8 cellular contexts compared by ENCODE assay signal in the genomic region with DNA sequence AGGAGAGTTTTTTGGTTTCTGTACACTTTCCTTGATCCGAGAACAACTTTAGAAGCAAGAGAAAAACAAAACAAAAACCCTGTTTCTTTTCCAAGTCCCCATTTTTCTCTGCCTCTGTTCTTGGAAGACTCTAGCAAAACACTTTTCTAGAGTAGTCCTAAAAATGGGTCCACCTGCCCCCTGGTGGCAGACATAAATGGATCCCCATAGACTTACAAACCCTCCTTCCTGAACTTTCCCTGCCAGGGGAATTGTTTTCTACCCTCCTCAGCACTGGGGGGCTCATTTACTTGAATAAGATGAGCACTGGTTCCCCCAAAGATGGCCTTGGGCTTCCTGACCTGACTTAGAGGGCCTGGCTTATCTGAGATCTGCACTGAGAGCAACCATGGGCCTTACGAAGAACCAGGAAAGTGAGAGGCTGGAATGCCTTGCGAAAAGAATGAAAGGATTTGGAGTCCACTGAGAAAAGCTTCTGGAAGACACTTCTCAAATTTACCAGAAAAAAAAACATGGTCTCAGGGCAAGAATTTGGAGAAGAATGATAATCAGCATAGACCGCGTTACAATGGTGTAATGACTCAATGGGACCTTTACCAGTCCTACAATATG. TPM values are rescaled to one million over a fixed set of nuclear protein-coding genes. Genes with fewer than 3 reads are reported as not detected.
DNase-seq lines count a peak whose midpoint lies in the region; ATAC-seq and TF ChIP-seq lines count a peak whose summit lies in the region.

No MANE protein-coding gene starts in this region.

- H3K4me2 ChIP-seq in mammary epithelial cell (ENCODE audit: insufficient read depth, low read depth, low read length) = no peak overlapping the region

- H3K27ac ChIP-seq in mammary epithelial cell (ENCODE audit: insufficient read depth, low read depth, low read length) = no peak overlapping the region

- dilution Hi-C loops in mammary epithelial cell (cut with HindIII; ENCODE audit: low sequenced_read_pairs) = no loop called here

- H3K4me3 ChIP-seq in mammary epithelial cell (replicated peaks in 1 of 3; ENCODE audit: insufficient read depth in 1 of 3, low read depth in 2 of 3, low read length in 3 of 3) = no peak overlapping the region

- WGBS in mammary epithelial cell (ENCODE audit: low coverage, missing lambda C conversion rate) = 82% methylated on average over 5 of the region's 5 CpGs

- no peak overlapping the region for H3K4me3 Mint-ChIP-seq in progenitor cell of endocrine pancreas (ENCODE audit: low read depth)
- no peak overlapping the region for H3K4me3 Mint-ChIP-seq in stimulated activated naive B cell treated with anti-CD40 and anti-IgM and Interleukin-4, amounts not matched to agents 10 μg/mL and 1 μg/mL and 100 μg/mL, for 72 hours

- CTCF ChIA-PET in mammary epithelial cell (lab: Charles Lee; ENCODE audit: low non-redundant PET) = no interaction called here

- peaks cover 4% of the 10 kb centered on the region for H3K27me3 Mint-ChIP-seq in progenitor cell of endocrine pancreas
- H3K27me3 Mint-ChIP-seq in stimulated activated naive B cell treated with anti-CD40 and anti-IgM and Interleukin-4, amounts not matched to agents 10 μg/mL and 1 μg/mL and 100 μg/mL, for 72 hours = peaks cover 6 to 15% of the 10 kb centered on the region in 2 donors

- no peaks in the 10 kb centered on the region for H4K20me1 ChIP-seq in mammary epithelial cell (ENCODE audit: insufficient read depth, low read length)

- TF ChIP-seq CTCF in mammary epithelial cell (conservative IDR thresholded peaks at IDR 0.05 in 1 of 2, IDR thresholded peaks at IDR 0.05 in 1 of 2; ENCODE audit: extremely low read depth in 1 of 2, insufficient read depth in 1 of 2, low read depth in 1 of 2, low read length in 2 of 2) (peak; percentile 38 to 42), progenitor cell of endocrine pancreas (IDR thresholded peaks at IDR 0.05; ENCODE audit: unreplicated experiment) (peak; percentile 51)

- H3K4me1 ChIP-seq in mammary epithelial cell (ENCODE audit: insufficient read depth, low read length) = no peaks in the 10 kb centered on the region

- no peaks in the 10 kb centered on the region for H3K9me3 ChIP-seq in mammary epithelial cell (replicated peaks; ENCODE audit: insufficient read depth, low read length)

- H3K4me1 Mint-ChIP-seq in progenitor cell of endocrine pancreas (ENCODE audit: low read depth) = no peaks in the 10 kb centered on the region
- no peaks in the 10 kb centered on the region for H3K4me1 Mint-ChIP-seq in stimulated activated naive B cell treated with anti-CD40 and anti-IgM and Interleukin-4, amounts not matched to agents 10 μg/mL and 1 μg/mL and 100 μg/mL, for 72 hours

- H3K27ac Mint-ChIP-seq in progenitor cell of endocrine pancreas = no peak overlapping the region
- H3K27ac Mint-ChIP-seq in stimulated activated naive B cell treated with anti-CD40 and anti-IgM and Interleukin-4, amounts not matched to agents 10 μg/mL and 1 μg/mL and 100 μg/mL, for 72 hours = no peak overlapping the region

- no peak for ATAC-seq in stimulated activated naive B cell treated with anti-CD40 and anti-IgM and Interleukin-4, amounts not matched to agents 10 μg/mL and 1 μg/mL and 100 μg/mL, for 72 hours (replicated peaks)

- in situ Hi-C loops in G401 (cut with HindIII; ENCODE audit: low sequenced_read_pairs) = no loop called here
- in situ Hi-C loops in KBM-7 (cut with MboI; ENCODE audit: low pct_unique_long_range_greater_than_20kb, low sequenced_read_pairs) = no loop called here
- in situ Hi-C loops in mammary epithelial cell (cut with MboI; ENCODE audit: low sequenced_read_pairs in 2 of 2) = no loop called here

- DNase-seq in G401 (ENCODE audit: low spot score) = peak; percentile 3
- peak; percentile 24 for DNase-seq in KBM-7
- peak; percentile 2 for DNase-seq in mammary epithelial cell
- no peak for DNase-seq in progenitor cell of endocrine pancreas (ENCODE audit: low spot score, unreplicated experiment)
- DNase-seq in stimulated activated naive B cell treated with anti-CD40 and anti-IgM and Interleukin-4, amounts not matched to agents 10 μg/mL and 1 μg/mL and 100 μg/mL, for 72 hours = no peak
- no peak for DNase-seq in posterior vena cava (ENCODE audit: low spot score)
- DNase-seq in activated CD8-positive, alpha-beta memory T cell treated with anti-CD3 and anti-CD28 coated beads for 24 hours = no peak
- DNase-seq in NCI-H128 (lab: John Stamatoyannopoulos, UW; ENCODE audit: unreplicated experiment) = no peak

- H3K27me3 ChIP-seq in mammary epithelial cell (ENCODE audit: insufficient read depth, low read length) = no peaks in the 10 kb centered on the region

- no peaks in the 10 kb centered on the region for H3K36me3 Mint-ChIP-seq in progenitor cell of endocrine pancreas (ENCODE audit: insufficient read depth)
- H3K36me3 Mint-ChIP-seq in stimulated activated naive B cell treated with anti-CD40 and anti-IgM and Interleukin-4, amounts not matched to agents 10 μg/mL and 1 μg/mL and 100 μg/mL, for 72 hours = no peaks in the 10 kb centered on the region

- no peaks in the 10 kb centered on the region for H3K79me2 ChIP-seq in mammary epithelial cell (ENCODE audit: insufficient read depth, low read length)

- H2AFZ ChIP-seq in mammary epithelial cell (ENCODE audit: low read depth, low read length) = no peak overlapping the region

- no peaks in the 10 kb centered on the region for H3K36me3 ChIP-seq in mammary epithelial cell (ENCODE audit: insufficient read depth, low read length)

- no TSS peak for BruUV-seq in mammary epithelial cell (replicated peaks; lab: Mats Ljungman, UMichigan)

- no peak overlapping the region for H3K9ac ChIP-seq in mammary epithelial cell (ENCODE audit: insufficient read depth, low read length)

- H3K9me3 Mint-ChIP-seq in progenitor cell of endocrine pancreas (ENCODE audit: low read depth) = no peaks in the 10 kb centered on the region
- H3K9me3 Mint-ChIP-seq in stimulated activated naive B cell treated with anti-CD40 and anti-IgM and Interleukin-4, amounts not matched to agents 10 μg/mL and 1 μg/mL and 100 μg/mL, for 72 hours = no peaks in the 10 kb centered on the region

- intact Hi-C loops in mammary epithelial cell (cut with micrococcal nuclease) = no loop called here
- intact Hi-C loops in posterior vena cava (cut with DNase I) = no loop called here

RNA-seq across cellular contexts. Expression of a gene that starts 48.0 kb away (rescaled TPM):
- 0.10 and 0.37 TPM in 2 replicates for total RNA-seq in G401 (2014; rRNA removed; shearing (Covaris generic))
- total RNA-seq in mammary epithelial cell (1 to 10 TPM; 1.3 to 3.2 TPM), progenitor cell of endocrine pancreas (17.0 and 19.9 TPM in 2 replicates), posterior vena cava (10 to 100 TPM; 12.1 to 16.0 TPM)
- polyA plus RNA-seq in mammary epithelial cell = 0.11 TPM
- not detected for polyA minus RNA-seq in mammary epithelial cell

Comparison
In these comparisons a context has a peak if more than half of its experiments do, and no peak if none do; other contexts are left out.
1. DNase-seq: peak in G401 (single experiment), KBM-7 (single experiment) and mammary epithelial cell (single experiment); none in progenitor cell of endocrine pancreas (single experiment), stimulated activated naive B cell treated with anti-CD40 and anti-IgM and Interleukin-4, amounts not matched to agents 10 μg/mL and 1 μg/mL and 100 μg/mL, for 72 hours (single experiment), posterior vena cava (single experiment), activated CD8-positive, alpha-beta memory T cell treated with anti-CD3 and anti-CD28 coated beads for 24 hours (single experiment) and NCI-H128 (single experiment).